9 cellular contexts compared by ENCODE assay signal in genomic region chr14:24368215-24368561, GRCh38. TPM values are rescaled to one million over a fixed set of nuclear protein-coding genes. Genes with fewer than 3 reads are reported as not detected.
A peak's percentile ranks its signal among the peaks of the same experiment; 100 is the strongest.
DNase-seq lines count a peak whose midpoint lies in the region; ATAC-seq lines count a peak whose summit lies in the region.
"Had no signal": no experiment of that assay in that cellular context is flagged by ENCODE, and none has a peak within 500 bp of the region (broad histone marks: within the 10 kb centered on the region; RNA-seq: fewer than 3 reads in every experiment).

No MANE protein-coding gene starts in this region.

- H3K36me3 ChIP-seq in naive thymus-derived CD4-positive, alpha-beta T cell (ENCODE audit: control insufficient read depth in 2 of 3, insufficient read depth in 3 of 3, low read length in 3 of 3) = no peaks in the 10 kb centered on the region

- POLR2A ChIA-PET in naive thymus-derived CD4-positive, alpha-beta T cell (lab: Charles Lee) = no interaction called here

- H3K4me1 Mint-ChIP-seq in stimulated activated naive CD8-positive, alpha-beta T cell treated with anti-CD3 and anti-CD28 coated beads, Interleukin-15, Interleukin-2, amounts not matched to agents 100 ng/mL and 50 ng/mL, for 24 hours (ENCODE audit: low read depth) = peaks cover 31% of the 10 kb centered on the region
- peaks cover 38% of the 10 kb centered on the region for H3K4me1 Mint-ChIP-seq in dendritic cell treated with granulocyte-macrophage colony-stimulating factor and Interleukin-4, amounts not matched to agents 40 ng/mL and 50 ng/mL, for 4 days (ENCODE audit: low read depth)
- peaks cover 23 to 36% (median 29%) of the 10 kb centered on the region in 7 donors for H3K4me1 Mint-ChIP-seq in naive thymus-derived CD4-positive, alpha-beta T cell

- H3K36me3 Mint-ChIP-seq in stimulated activated naive CD8-positive, alpha-beta T cell treated with anti-CD3 and anti-CD28 coated beads, Interleukin-15, Interleukin-2, amounts not matched to agents 100 ng/mL and 50 ng/mL, for 24 hours (ENCODE audit: low read depth) = no peaks in the 10 kb centered on the region
- no peaks in the 10 kb centered on the region for H3K36me3 Mint-ChIP-seq in dendritic cell treated with granulocyte-macrophage colony-stimulating factor and Interleukin-4, amounts not matched to agents 40 ng/mL and 50 ng/mL, for 4 days (ENCODE audit: low read depth)
- H3K36me3 Mint-ChIP-seq in naive thymus-derived CD4-positive, alpha-beta T cell = no peaks in the 10 kb centered on the region

- no peak overlapping the region for H3K4me3 ChIP-seq in naive thymus-derived CD4-positive, alpha-beta T cell (ENCODE audit: low read length)

- H3K9me3 Mint-ChIP-seq in stimulated activated naive CD8-positive, alpha-beta T cell treated with anti-CD3 and anti-CD28 coated beads, Interleukin-15, Interleukin-2, amounts not matched to agents 100 ng/mL and 50 ng/mL, for 24 hours = no peaks in the 10 kb centered on the region
- H3K9me3 Mint-ChIP-seq in dendritic cell treated with granulocyte-macrophage colony-stimulating factor and Interleukin-4, amounts not matched to agents 40 ng/mL and 50 ng/mL, for 4 days = no peaks in the 10 kb centered on the region
- H3K9me3 Mint-ChIP-seq in naive thymus-derived CD4-positive, alpha-beta T cell = peaks cover 0 to 2% (median 0%) of the 10 kb centered on the region in 11 donors

- no peak for DNase-seq in stimulated activated naive CD8-positive, alpha-beta T cell treated with anti-CD3 and anti-CD28 coated beads, Interleukin-15, Interleukin-2, amounts not matched to agents 100 U/mL and 50 U/mL, for 24 hours
- peak in 1 of 9 donors; percentile 4 for DNase-seq in naive thymus-derived CD4-positive, alpha-beta T cell
- DNase-seq in NCI-H128 (lab: John Stamatoyannopoulos, UW; ENCODE audit: unreplicated experiment) (no peak), NCI-H1436 treated with DMSO at 0.1 percent for 48 hours (lab: John Stamatoyannopoulos, UW) (no peak), NOMO-1 (lab: John Stamatoyannopoulos, UW; ENCODE audit: unreplicated experiment in 2 of 2) (no peak), NCI-H146 (lab: John Stamatoyannopoulos, UW) (no peak)
- DNase-seq: activated CD8-positive, alpha-beta memory T cell treated with anti-CD3 and anti-CD28 coated beads, Interleukin-2, amount 50 U/mL, for 48 hours had no signal

- CTCF ChIA-PET in naive thymus-derived CD4-positive, alpha-beta T cell (lab: Charles Lee) = no interaction called here

- H3K9me3 ChIP-seq in naive thymus-derived CD4-positive, alpha-beta T cell (ENCODE audit: control insufficient read depth in 2 of 3, low read length in 3 of 3) = no peaks in the 10 kb centered on the region

- ATAC-seq in stimulated activated naive CD8-positive, alpha-beta T cell treated with anti-CD3 and anti-CD28 coated beads, Interleukin-15, Interleukin-2, amounts not matched to agents 100 U/mL and 50 U/mL, for 24 hours = no peak
- ATAC-seq in naive thymus-derived CD4-positive, alpha-beta T cell = no peak

- peaks cover 10 to 20% of the 10 kb centered on the region in 2 donors for H3K27me3 ChIP-seq in naive thymus-derived CD4-positive, alpha-beta T cell (ENCODE audit: control insufficient read depth in 2 of 2, insufficient read depth in 2 of 2, low read length in 2 of 2)

- no peak overlapping the region for H3K27ac ChIP-seq in naive thymus-derived CD4-positive, alpha-beta T cell (ENCODE audit: low read depth, low read length)

- H3K4me1 ChIP-seq in naive thymus-derived CD4-positive, alpha-beta T cell (ENCODE audit: control insufficient read depth in 2 of 2, insufficient read depth in 2 of 2, low read length in 2 of 2) = peaks cover 12 to 26% of the 10 kb centered on the region in 2 donors

- no peak overlapping the region for H3K27ac Mint-ChIP-seq in stimulated activated naive CD8-positive, alpha-beta T cell treated with anti-CD3 and anti-CD28 coated beads, Interleukin-15, Interleukin-2, amounts not matched to agents 100 ng/mL and 50 ng/mL, for 24 hours
- peak overlapping the region; percentile 44 for H3K27ac Mint-ChIP-seq in dendritic cell treated with granulocyte-macrophage colony-stimulating factor and Interleukin-4, amounts not matched to agents 40 ng/mL and 50 ng/mL, for 4 days
- H3K27ac Mint-ChIP-seq in naive thymus-derived CD4-positive, alpha-beta T cell = no peak overlapping the region

- peaks cover 28% of the 10 kb centered on the region for H3K27me3 Mint-ChIP-seq in stimulated activated naive CD8-positive, alpha-beta T cell treated with anti-CD3 and anti-CD28 coated beads, Interleukin-15, Interleukin-2, amounts not matched to agents 100 ng/mL and 50 ng/mL, for 24 hours
- peaks cover 55% of the 10 kb centered on the region for H3K27me3 Mint-ChIP-seq in dendritic cell treated with granulocyte-macrophage colony-stimulating factor and Interleukin-4, amounts not matched to agents 40 ng/mL and 50 ng/mL, for 4 days
- peaks cover 30 to 55% (median 34%) of the 10 kb centered on the region in 5 donors for H3K27me3 Mint-ChIP-seq in naive thymus-derived CD4-positive, alpha-beta T cell

- intact Hi-C loops in dendritic cell treated with granulocyte-macrophage colony-stimulating factor and Interleukin-4, amounts not matched to agents 40 ng/mL and 50 ng/mL, for 4 days (cut with micrococcal nuclease) = loop anchor here (5.0 kb wide), 2 partner anchors 36 to 44 kb away; no protein-coding TSS in a partner anchor
- intact Hi-C loops in naive thymus-derived CD4-positive, alpha-beta T cell (cut with micrococcal nuclease) = loop anchor here in 1 of 2 donors (5.0 kb wide), 1 partner anchor 44 kb away; no protein-coding TSS in a partner anchor

- peak overlapping the region; percentile 35 for H3K4me3 Mint-ChIP-seq in stimulated activated naive CD8-positive, alpha-beta T cell treated with anti-CD3 and anti-CD28 coated beads, Interleukin-15, Interleukin-2, amounts not matched to agents 100 ng/mL and 50 ng/mL, for 24 hours
- peak overlapping the region; percentile 34 for H3K4me3 Mint-ChIP-seq in dendritic cell treated with granulocyte-macrophage colony-stimulating factor and Interleukin-4, amounts not matched to agents 40 ng/mL and 50 ng/mL, for 4 days
- peak overlapping the region in 8 of 10 donors; percentile 29 to 84 (median 49) for H3K4me3 Mint-ChIP-seq in naive thymus-derived CD4-positive, alpha-beta T cell

RNA-seq across cellular contexts. Expression of gene NFATC4, which starts 0.2 kb away (rescaled TPM):
- total RNA-seq in naive thymus-derived CD4-positive, alpha-beta T cell = not detected
- not detected for polyA plus RNA-seq in naive thymus-derived CD4-positive, alpha-beta T cell

RNA-seq across cellular contexts. Expression of gene RIPK3, which starts 28.4 kb away (rescaled TPM):
- total RNA-seq in naive thymus-derived CD4-positive, alpha-beta T cell = 10 to 100 TPM; 19.9 to 47.5 (median 36.8) TPM
- polyA plus RNA-seq in naive thymus-derived CD4-positive, alpha-beta T cell = 10 to 100 TPM in 1 of 2 donors, 1 to 10 TPM in 1; 8.2 to 11.7 TPM

RNA-seq across cellular contexts. Expression of gene NYNRIN, which starts 30.6 kb away (rescaled TPM):
- 1 to 10 TPM in 1 of 5 experiments, under 1 TPM in 4; 0.08 to 1.3 (median 0.11) TPM for total RNA-seq in naive thymus-derived CD4-positive, alpha-beta T cell
- not detected for polyA plus RNA-seq in naive thymus-derived CD4-positive, alpha-beta T cell

RNA-seq across cellular contexts. Expression of gene ADCY4, which starts 33.3 kb away (rescaled TPM):
- total RNA-seq in naive thymus-derived CD4-positive, alpha-beta T cell = 10 to 100 TPM in 1 of 5 experiments, 1 to 10 TPM in 4; 4.6 to 10.2 (median 6.1) TPM
- polyA plus RNA-seq in naive thymus-derived CD4-positive, alpha-beta T cell = under 1 TPM in 1 of 2 donors, not detected in 1; 0.25 TPM

RNA-seq across cellular contexts. Expression of gene LTB4R, which starts 56.9 kb away (rescaled TPM):
- 10 to 100 TPM; 14.1 to 28.8 (median 26.3) TPM for total RNA-seq in naive thymus-derived CD4-positive, alpha-beta T cell
- 1 to 10 TPM; 9.1 to 9.4 TPM for polyA plus RNA-seq in naive thymus-derived CD4-positive, alpha-beta T cell
